ENCODE assay signal across 1 cellular context in genomic region chr2:70248810-70249438, GRCh38.
A peak's percentile ranks its signal among the peaks of the same experiment; 100 is the strongest.
TF ChIP-seq lines count a peak whose summit lies in the region.

No MANE protein-coding gene starts in this region.

TF ChIP-seq in HepG2, 621 proteins besides CTCF, POLR2A, EP300 and RAD21 (continued from another document and continues in another):
- TF ChIP-seq GMEB1 (CRISPR knock-in tag; IDR thresholded peaks at IDR 0.05; ENCODE audit: borderline replicate concordance) (no peak), ZNF160 (CRISPR knock-in tag; IDR thresholded peaks at IDR 0.05) (no peak), SRSF9 (IDR thresholded peaks at IDR 0.05; ENCODE audit: borderline replicate concordance, insufficient read depth, low read depth, low read length, poor library complexity, severe bottlenecking) (no peak), TCF7 (IDR thresholded peaks at IDR 0.05; ENCODE audit: low read depth) (no peak), ZNF44 (CRISPR knock-in tag; IDR thresholded peaks at IDR 0.05) (no peak), DR1 (CRISPR knock-in tag; IDR thresholded peaks at IDR 0.05) (no peak), TOPORS (CRISPR knock-in tag; IDR thresholded peaks at IDR 0.05) (no peak), SSRP1 (CRISPR knock-in tag; IDR thresholded peaks at IDR 0.05) (peak; percentile 99), KLF16 (CRISPR knock-in tag; IDR thresholded peaks at IDR 0.05) (peak in 1 of 2 experiments; percentile 76; a peak in 2 of 4 replicates), SMAD1 (CRISPR knock-in tag; IDR thresholded peaks at IDR 0.05; ENCODE audit: borderline replicate concordance, low read depth) (no peak), CEBPB (IDR thresholded peaks at IDR 0.05; ENCODE audit: borderline replicate concordance, low read depth, low read length) (peak; percentile 20; the same call in 1 of the 2 replicates), ZNF660 (CRISPR knock-in tag; IDR thresholded peaks at IDR 0.05; ENCODE audit: borderline replicate concordance, low read depth) (no peak), ZNF598 (CRISPR knock-in tag; IDR thresholded peaks at IDR 0.05; ENCODE audit: borderline replicate concordance) (no peak), PAF1 (CRISPR knock-in tag; IDR thresholded peaks at IDR 0.05) (no peak), ZBTB38 (CRISPR knock-in tag; IDR thresholded peaks at IDR 0.05) (no peak), ZNF441 (CRISPR knock-in tag; IDR thresholded peaks at IDR 0.05; ENCODE audit: borderline replicate concordance) (no peak), DZIP1 (CRISPR knock-in tag; IDR thresholded peaks at IDR 0.05) (no peak), MBD4 (IDR thresholded peaks at IDR 0.05; ENCODE audit: borderline replicate concordance, low read length) (no peak), AHR (CRISPR knock-in tag; IDR thresholded peaks at IDR 0.05) (no peak), MEIS1 (CRISPR knock-in tag; IDR thresholded peaks at IDR 0.05; ENCODE audit: borderline replicate concordance) (no peak), ZNF777 (CRISPR knock-in tag; IDR thresholded peaks at IDR 0.05) (no peak), HDAC2 (CRISPR knock-in tag; IDR thresholded peaks at IDR 0.05) (no peak; the same call in 1 of the 2 replicates), ZNF761 (CRISPR knock-in tag; conservative IDR thresholded peaks at IDR 0.05) (0 out of 2 replicates have a peak, but pooled peaks have one; percentile 17), ZSCAN9 (CRISPR knock-in tag; IDR thresholded peaks at IDR 0.05; ENCODE audit: borderline replicate concordance) (peak; percentile 82; the same call in 1 of the 2 replicates), EZH2 (conservative IDR thresholded peaks at IDR 0.05; ENCODE audit: low read depth, low read length) (no peak), MTA3 (CRISPR knock-in tag; IDR thresholded peaks at IDR 0.05) (no peak; the same call in 1 of the 2 replicates), RBM22 (optimal IDR thresholded peaks at IDR 0.05; ENCODE audit: low read length) (peak; percentile 97), ZNF543 (CRISPR knock-in tag; IDR thresholded peaks at IDR 0.05) (peak; percentile 36; the same call in 1 of the 2 replicates), BRCA1 (CRISPR knock-in tag; IDR thresholded peaks at IDR 0.05) (no peak), ZBTB14 (CRISPR knock-in tag; IDR thresholded peaks at IDR 0.05) (no peak; the same call in 1 of the 2 replicates), SALL1 (CRISPR knock-in tag; IDR thresholded peaks at IDR 0.05) (no peak; the same call in 1 of the 2 replicates), ZBTB21 (CRISPR knock-in tag; IDR thresholded peaks at IDR 0.05) (no peak), CBX1 (IDR thresholded peaks at IDR 0.05; ENCODE audit: low read depth) (no peak), XRCC5 (optimal IDR thresholded peaks at IDR 0.05; ENCODE audit: low read length) (no peak), MTERF4 (CRISPR knock-in tag; IDR thresholded peaks at IDR 0.05) (no peak), ZNF552 (CRISPR knock-in tag; IDR thresholded peaks at IDR 0.05; ENCODE audit: borderline replicate concordance) (0 out of 2 replicates have a peak, but pooled peaks have one; percentile 8), HDAC6 (IDR thresholded peaks at IDR 0.05; ENCODE audit: low read depth, low read length) (no peak), PLSCR1 (CRISPR knock-in tag; IDR thresholded peaks at IDR 0.05; ENCODE audit: borderline replicate concordance) (no peak), EEA1 (CRISPR knock-in tag; IDR thresholded peaks at IDR 0.05; ENCODE audit: borderline replicate concordance) (no peak), PLRG1 (conservative IDR thresholded peaks at IDR 0.05) (no peak)
- TF ChIP-seq, protein P1, sequence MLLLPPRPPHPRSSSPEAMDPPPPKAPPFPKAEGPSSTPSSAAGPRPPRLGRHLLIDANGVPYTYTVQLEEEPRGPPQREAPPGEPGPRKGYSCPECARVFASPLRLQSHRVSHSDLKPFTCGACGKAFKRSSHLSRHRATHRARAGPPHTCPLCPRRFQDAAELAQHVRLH (CRISPR knock-in tag; IDR thresholded peaks at IDR 0.05; ENCODE audit: borderline replicate concordance, low read depth): no peak
- TF ChIP-seq, protein P2, sequence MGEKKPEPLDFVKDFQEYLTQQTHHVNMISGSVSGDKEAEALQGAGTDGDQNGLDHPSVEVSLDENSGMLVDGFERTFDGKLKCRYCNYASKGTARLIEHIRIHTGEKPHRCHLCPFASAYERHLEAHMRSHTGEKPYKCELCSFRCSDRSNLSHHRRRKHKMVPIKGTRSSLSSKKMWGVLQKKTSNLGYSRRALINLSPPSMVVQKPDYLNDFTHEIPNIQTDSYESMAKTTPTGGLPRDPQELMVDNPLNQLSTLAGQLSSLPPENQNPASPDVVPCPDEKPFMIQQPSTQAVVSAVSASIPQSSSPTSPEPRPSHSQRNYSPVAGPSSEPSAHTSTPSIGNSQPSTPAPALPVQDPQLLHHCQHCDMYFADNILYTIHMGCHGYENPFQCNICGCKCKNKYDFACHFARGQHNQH (CRISPR knock-in tag; IDR thresholded peaks at IDR 0.05): peak; percentile 65; the same call in 1 of the 2 replicates
- TF ChIP-seq, protein P3, sequence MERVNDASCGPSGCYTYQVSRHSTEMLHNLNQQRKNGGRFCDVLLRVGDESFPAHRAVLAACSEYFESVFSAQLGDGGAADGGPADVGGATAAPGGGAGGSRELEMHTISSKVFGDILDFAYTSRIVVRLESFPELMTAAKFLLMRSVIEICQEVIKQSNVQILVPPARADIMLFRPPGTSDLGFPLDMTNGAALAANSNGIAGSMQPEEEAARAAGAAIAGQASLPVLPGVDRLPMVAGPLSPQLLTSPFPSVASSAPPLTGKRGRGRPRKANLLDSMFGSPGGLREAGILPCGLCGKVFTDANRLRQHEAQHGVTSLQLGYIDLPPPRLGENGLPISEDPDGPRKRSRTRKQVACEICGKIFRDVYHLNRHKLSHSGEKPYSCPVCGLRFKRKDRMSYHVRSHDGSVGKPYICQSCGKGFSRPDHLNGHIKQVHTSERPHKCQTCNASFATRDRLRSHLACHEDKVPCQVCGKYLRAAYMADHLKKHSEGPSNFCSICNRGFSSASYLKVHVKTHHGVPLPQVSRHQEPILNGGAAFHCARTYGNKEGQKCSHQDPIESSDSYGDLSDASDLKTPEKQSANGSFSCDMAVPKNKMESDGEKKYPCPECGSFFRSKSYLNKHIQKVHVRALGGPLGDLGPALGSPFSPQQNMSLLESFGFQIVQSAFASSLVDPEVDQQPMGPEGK (CRISPR knock-in tag; IDR thresholded peaks at IDR 0.05): no peak
- TF ChIP-seq, protein P4, sequence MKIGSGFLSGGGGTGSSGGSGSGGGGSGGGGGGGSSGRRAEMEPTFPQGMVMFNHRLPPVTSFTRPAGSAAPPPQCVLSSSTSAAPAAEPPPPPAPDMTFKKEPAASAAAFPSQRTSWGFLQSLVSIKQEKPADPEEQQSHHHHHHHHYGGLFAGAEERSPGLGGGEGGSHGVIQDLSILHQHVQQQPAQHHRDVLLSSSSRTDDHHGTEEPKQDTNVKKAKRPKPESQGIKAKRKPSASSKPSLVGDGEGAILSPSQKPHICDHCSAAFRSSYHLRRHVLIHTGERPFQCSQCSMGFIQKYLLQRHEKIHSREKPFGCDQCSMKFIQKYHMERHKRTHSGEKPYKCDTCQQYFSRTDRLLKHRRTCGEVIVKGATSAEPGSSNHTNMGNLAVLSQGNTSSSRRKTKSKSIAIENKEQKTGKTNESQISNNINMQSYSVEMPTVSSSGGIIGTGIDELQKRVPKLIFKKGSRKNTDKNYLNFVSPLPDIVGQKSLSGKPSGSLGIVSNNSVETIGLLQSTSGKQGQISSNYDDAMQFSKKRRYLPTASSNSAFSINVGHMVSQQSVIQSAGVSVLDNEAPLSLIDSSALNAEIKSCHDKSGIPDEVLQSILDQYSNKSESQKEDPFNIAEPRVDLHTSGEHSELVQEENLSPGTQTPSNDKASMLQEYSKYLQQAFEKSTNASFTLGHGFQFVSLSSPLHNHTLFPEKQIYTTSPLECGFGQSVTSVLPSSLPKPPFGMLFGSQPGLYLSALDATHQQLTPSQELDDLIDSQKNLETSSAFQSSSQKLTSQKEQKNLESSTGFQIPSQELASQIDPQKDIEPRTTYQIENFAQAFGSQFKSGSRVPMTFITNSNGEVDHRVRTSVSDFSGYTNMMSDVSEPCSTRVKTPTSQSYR (CRISPR knock-in tag; IDR thresholded peaks at IDR 0.05; ENCODE audit: borderline replicate concordance): 0 out of 2 replicates have a peak, but pooled peaks have one; percentile 11
- TF ChIP-seq, protein P5, sequence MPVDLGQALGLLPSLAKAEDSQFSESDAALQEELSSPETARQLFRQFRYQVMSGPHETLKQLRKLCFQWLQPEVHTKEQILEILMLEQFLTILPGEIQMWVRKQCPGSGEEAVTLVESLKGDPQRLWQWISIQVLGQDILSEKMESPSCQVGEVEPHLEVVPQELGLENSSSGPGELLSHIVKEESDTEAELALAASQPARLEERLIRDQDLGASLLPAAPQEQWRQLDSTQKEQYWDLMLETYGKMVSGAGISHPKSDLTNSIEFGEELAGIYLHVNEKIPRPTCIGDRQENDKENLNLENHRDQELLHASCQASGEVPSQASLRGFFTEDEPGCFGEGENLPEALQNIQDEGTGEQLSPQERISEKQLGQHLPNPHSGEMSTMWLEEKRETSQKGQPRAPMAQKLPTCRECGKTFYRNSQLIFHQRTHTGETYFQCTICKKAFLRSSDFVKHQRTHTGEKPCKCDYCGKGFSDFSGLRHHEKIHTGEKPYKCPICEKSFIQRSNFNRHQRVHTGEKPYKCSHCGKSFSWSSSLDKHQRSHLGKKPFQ (CRISPR knock-in tag; IDR thresholded peaks at IDR 0.05; ENCODE audit: insufficient replicate concordance): no peak
- TF ChIP-seq, protein P6, sequence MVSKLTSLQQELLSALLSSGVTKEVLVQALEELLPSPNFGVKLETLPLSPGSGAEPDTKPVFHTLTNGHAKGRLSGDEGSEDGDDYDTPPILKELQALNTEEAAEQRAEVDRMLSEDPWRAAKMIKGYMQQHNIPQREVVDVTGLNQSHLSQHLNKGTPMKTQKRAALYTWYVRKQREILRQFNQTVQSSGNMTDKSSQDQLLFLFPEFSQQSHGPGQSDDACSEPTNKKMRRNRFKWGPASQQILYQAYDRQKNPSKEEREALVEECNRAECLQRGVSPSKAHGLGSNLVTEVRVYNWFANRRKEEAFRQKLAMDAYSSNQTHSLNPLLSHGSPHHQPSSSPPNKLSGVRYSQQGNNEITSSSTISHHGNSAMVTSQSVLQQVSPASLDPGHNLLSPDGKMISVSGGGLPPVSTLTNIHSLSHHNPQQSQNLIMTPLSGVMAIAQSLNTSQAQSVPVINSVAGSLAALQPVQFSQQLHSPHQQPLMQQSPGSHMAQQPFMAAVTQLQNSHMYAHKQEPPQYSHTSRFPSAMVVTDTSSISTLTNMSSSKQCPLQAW (CRISPR knock-in tag; IDR thresholded peaks at IDR 0.05): peak; percentile 48; the same call in 1 of the 2 replicates
